Comparison of ENCODE assay signal across 26 cellular contexts in the genomic region with DNA sequence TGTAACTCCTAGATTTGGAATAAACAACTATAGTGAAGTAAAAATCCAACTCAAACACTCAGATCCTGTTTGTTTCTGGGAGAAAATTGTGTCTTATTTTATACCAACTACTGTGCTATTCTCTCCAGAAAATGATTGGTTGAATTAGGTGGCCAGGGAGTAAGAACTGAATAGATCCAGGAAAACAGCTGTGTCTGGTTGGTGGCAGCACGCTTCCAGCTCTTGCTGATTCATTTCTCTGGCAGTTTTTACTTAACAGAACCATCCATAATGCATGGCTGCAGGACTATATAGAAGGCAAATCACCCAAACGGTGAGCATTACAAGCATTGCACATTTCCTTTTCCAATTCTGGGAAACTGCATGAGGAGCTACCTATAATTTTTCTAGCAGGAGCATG.
"Had no signal": no experiment of that assay in that cellular context is flagged by ENCODE, and none has a peak within 500 bp of the region (broad histone marks: within the 10 kb centered on the region; RNA-seq: fewer than 3 reads in every experiment).

No MANE protein-coding gene starts in this region.

- H3K4me3 Mint-ChIP-seq: endodermal cell; mesothelial cell of epicardium; naive thymus-derived CD8-positive, alpha-beta T cell; nephron progenitor cell; stimulated activated memory B cell treated with anti-CD40 and anti-IgM and Interleukin-4, amounts not matched to agents 10 μg/mL and 1 μg/mL and 100 μg/mL, for 72 hours had no signal

- H3K27ac Mint-ChIP-seq: endodermal cell; mesothelial cell of epicardium; naive thymus-derived CD8-positive, alpha-beta T cell; nephron progenitor cell; stimulated activated memory B cell treated with anti-CD40 and anti-IgM and Interleukin-4, amounts not matched to agents 10 μg/mL and 1 μg/mL and 100 μg/mL, for 72 hours had no signal

- H3K36me3 Mint-ChIP-seq: stimulated activated memory B cell treated with anti-CD40 and anti-IgM and Interleukin-4, amounts not matched to agents 10 μg/mL and 1 μg/mL and 100 μg/mL, for 72 hours had no signal

- DNase-seq: dorsolateral prefrontal cortex; effector CD4-positive, alpha-beta T cell; endodermal cell; foreskin keratinocyte; heart left ventricle; left cardiac atrium; left lung; mesenchymal stem cell; mucosa of descending colon; naive thymus-derived CD8-positive, alpha-beta T cell; nephron progenitor cell; nucleus accumbens; spleen; stimulated activated CD4-positive, alpha-beta T cell treated with anti-CD3 and anti-CD28 coated beads, Interleukin-4, amount 100 ng/mL, for 4 hours; stimulated activated naive CD8-positive, alpha-beta T cell treated with anti-CD3 and anti-CD28 coated beads, Interleukin-15, Interleukin-2, amounts not matched to agents 100 U/mL and 50 U/mL, for 24 hours; substantia nigra; upper lobe of left lung had no signal

- H3K4me1 Mint-ChIP-seq: endodermal cell; mesothelial cell of epicardium; naive thymus-derived CD8-positive, alpha-beta T cell; stimulated activated memory B cell treated with anti-CD40 and anti-IgM and Interleukin-4, amounts not matched to agents 10 μg/mL and 1 μg/mL and 100 μg/mL, for 72 hours had no signal

- H3K27ac ChIP-seq: dorsolateral prefrontal cortex, epithelial cell of prostate, foreskin keratinocyte, gastroesophageal sphincter, heart left ventricle, hepatocyte, left lung, prostate gland, right atrium auricular region, spleen, thoracic aorta, tibial nerve, upper lobe of left lung had no signal
